ENCODE assay signal across 9 cellular contexts in the genomic region with DNA sequence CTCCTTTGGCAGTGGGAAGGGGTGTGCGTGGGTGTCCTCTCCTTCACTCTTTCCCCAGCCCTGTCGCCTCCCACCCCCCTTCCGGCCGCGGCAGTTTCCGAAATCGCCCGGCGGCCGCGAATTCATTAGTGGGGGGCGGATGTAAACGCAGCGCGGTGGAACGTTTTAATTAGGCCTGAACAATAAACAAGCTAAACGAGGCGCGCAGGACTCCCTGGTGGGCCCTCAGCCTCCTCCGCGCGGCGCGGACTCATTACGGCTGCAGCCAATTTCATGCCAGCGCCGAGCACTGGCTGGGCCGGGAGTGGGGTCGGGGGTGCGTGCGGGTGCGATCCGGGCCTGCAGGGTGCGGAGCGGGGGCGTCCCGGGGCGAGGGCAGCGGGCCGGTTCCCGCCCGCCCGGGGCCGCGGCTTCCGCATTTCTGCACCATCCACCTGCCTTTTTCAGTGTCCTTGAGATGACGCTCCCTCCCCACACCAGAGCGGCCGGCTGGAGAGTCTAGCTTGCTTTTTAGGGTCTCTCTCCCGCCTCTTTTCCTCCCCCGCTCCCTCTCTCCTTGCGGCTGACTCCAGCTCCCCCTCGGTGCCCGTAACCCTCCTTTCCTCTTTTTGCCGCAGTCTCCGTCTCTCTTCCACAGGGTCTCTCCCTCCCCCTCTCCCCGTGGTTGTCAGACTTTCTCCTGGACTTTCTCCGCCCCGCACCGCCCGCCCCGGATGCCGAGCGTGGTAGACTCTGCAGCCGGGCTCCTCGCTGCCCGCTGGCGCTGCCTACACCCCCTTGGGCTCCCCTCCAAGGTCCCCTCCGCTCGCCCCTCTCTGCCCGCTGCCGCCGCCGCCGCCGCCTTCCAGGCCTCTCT. TPM values are rescaled to one million over a fixed set of nuclear protein-coding genes. Genes with fewer than 3 reads are reported as not detected.
DNase-seq lines count a peak whose midpoint lies in the region; ATAC-seq, FAIRE-seq and TF ChIP-seq lines count a peak whose summit lies in the region.
"Had no signal": no experiment of that assay in that cellular context is flagged by ENCODE, and none has a peak within 500 bp of the region (broad histone marks: within the 10 kb centered on the region; RNA-seq: fewer than 3 reads in every experiment).

CISTR (minus strand) TSS at position 644 of the 856 bp plus-strand sequence.

- DNase-seq in GM12865 (ENCODE audit: low read depth) (peak; percentile 54), fibroblast of pulmonary artery (ENCODE audit: low read depth) (no peak), pancreas (peak in 4 of 6 donors; percentile 27 to 74 (median 60)), DMS153 (lab: John Stamatoyannopoulos, UW) (no peak)
- peak; percentile 28 for DNase-seq in activated CD4-positive, alpha-beta T cell treated with anti-CD3 and anti-CD28 coated beads for 48 hours
- no peak for DNase-seq in central memory CD4-positive, alpha-beta T cell

- peak within 1 kb of the TSS in 3 of 4 donors; percentile 28 to 58 (median 53) for H3K27ac ChIP-seq in pancreas

- H3K4me3 ChIP-seq in GM12865 (ENCODE audit: low read depth, low read length): peak within 1 kb of the TSS; percentile 57
- H3K4me3 ChIP-seq in fibroblast of pulmonary artery (replicated peaks; ENCODE audit: low read depth, low read length): peak within 1 kb of the TSS; percentile 32
- H3K4me3 ChIP-seq in pancreas: peak within 1 kb of the TSS; percentile 18 to 55 (median 40)

- ATAC-seq in HG03025 (IDR thresholded peaks at IDR 0.05; ENCODE audit: low FRiP score, unreplicated experiment): peak; percentile 30
- peak; percentile 40 to 65 (median 52) for ATAC-seq in pancreas
- no peak for ATAC-seq in HG03039 (IDR thresholded peaks at IDR 0.05; ENCODE audit: unreplicated experiment)

- no peak for FAIRE-seq in pancreas (lab: Jason Lieb, UNC)

- H3K9me3 ChIP-seq in pancreas: no peaks in the 10 kb centered on the region

- H3K4me1 ChIP-seq in pancreas: peaks cover 0 to 9% (median 0%) of the 10 kb centered on the region in 3 donors

- WGBS in pancreas, 2 donors: 15 to 16% methylated on average over 72 to 76 of the region's 76 CpGs

- TF ChIP-seq CTCF in GM12865 (IDR thresholded peaks at IDR 0.05; ENCODE audit: insufficient read depth, low read depth, low read length, missing control alignments) (no peak), fibroblast of pulmonary artery (IDR thresholded peaks at IDR 0.05; ENCODE audit: low read length, missing control alignments) (no peak), pancreas (IDR thresholded peaks at IDR 0.05) (no peak)

- no peaks in the 10 kb centered on the region for H3K36me3 ChIP-seq in pancreas

- peaks cover 0 to 6% (median 3%) of the 10 kb centered on the region in 4 donors for H3K27me3 ChIP-seq in pancreas

- intact Hi-C loops in pancreas (cut with DNase I): no loop called here

RNA-seq across cellular contexts. Expression of gene CISTR, which starts in this region (rescaled TPM):
- total RNA-seq in pancreas: not detected
- polyA plus RNA-seq in pancreas: not detected
- total RNA-seq: T-helper 2 cell treated with Interferon-gamma antibody and Interleukin-4, amounts not matched to agents 100 ng/mL and 5 ng/mL, for 36 hours had no signal

Comparison
In these comparisons a context has a peak if more than half of its experiments do, and no peak if none do; other contexts are left out.
1. Peak in DNase-seq, ATAC-seq, H3K4me3 ChIP-seq and H3K27ac ChIP-seq in pancreas; RNA of the gene not detected or under 1 TPM.
2. DNase-seq: peak in GM12865 (single experiment) and activated CD4-positive, alpha-beta T cell treated with anti-CD3 and anti-CD28 coated beads for 48 hours (single experiment); none in fibroblast of pulmonary artery (single experiment), central memory CD4-positive, alpha-beta T cell (single experiment) and DMS153 (single experiment).
3. Peak in every context shown above with its lines, with median percentiles within 50 percentile points of each other: H3K4me3 ChIP-seq.